ENCODE assay signal across 1 cellular context in genomic region chr10:30581779-30582380, GRCh38.
TF ChIP-seq lines count a peak whose summit lies in the region.

No MANE protein-coding gene starts in this region.

TF ChIP-seq in endothelial cell of umbilical vein, 7 proteins besides CTCF, POLR2A, EP300 and RAD21 (continued from another document):
- TF ChIP-seq MAX (IDR thresholded peaks at IDR 0.05; ENCODE audit: insufficient read depth, insufficient read length) (no peak), MYC (IDR thresholded peaks at IDR 0.05; ENCODE audit: low read depth, low read length) (no peak)
